Comparison of ENCODE assay signal across 8 cellular contexts in genomic region chr9:21812945-21813568, GRCh38. TPM values are rescaled to one million over a fixed set of nuclear protein-coding genes. Genes with fewer than 3 reads are reported as not detected.
DNase-seq lines count a peak whose midpoint lies in the region; ATAC-seq and TF ChIP-seq lines count a peak whose summit lies in the region.

No MANE protein-coding gene starts in this region.

- 52 to 66% methylated on average over 5 of the region's 5 CpGs for WGBS in lung, 2 donors

- H3K9me3 ChIP-seq in lung (ENCODE audit: control insufficient read depth in 2 of 2, insufficient read depth in 1 of 2, low read length in 1 of 2) = no peaks in the 10 kb centered on the region

- H3K4me1 ChIP-seq in lung (ENCODE audit: control insufficient read depth in 2 of 2, insufficient read depth in 2 of 2, low read length in 2 of 2) = peaks cover 5 to 7% of the 10 kb centered on the region in 2 donors

- peak; percentile 69 to 71 for DNase-seq in NCI-H2081 (lab: John Stamatoyannopoulos, UW)
- no peak for DNase-seq in NCI-H2081 treated with DMSO at 0.1 percent for 48 hours (lab: John Stamatoyannopoulos, UW)
- peak; percentile 83 for DNase-seq in NCI-H2107 treated with DMSO at 0.1 percent for 48 hours (lab: John Stamatoyannopoulos, UW; ENCODE audit: unreplicated experiment)
- peak; percentile 80 for DNase-seq in activated CD4-positive, alpha-beta T cell treated with anti-CD3 and anti-CD28 coated beads for 36 hours
- DNase-seq in dorsolateral prefrontal cortex = peak in 9 of 10 donors; percentile 18 to 81 (median 69)
- peak; percentile 67 for DNase-seq in lung (ENCODE audit: low spot score)
- DNase-seq in stimulated activated CD8-positive, alpha-beta memory T cell treated with anti-CD3 and anti-CD28 coated beads, Interleukin-15, amount 100 ng/mL, for 24 hours (ENCODE audit: low read depth) = peak; percentile 35

- no peak overlapping the region for H3K4me3 Mint-ChIP-seq in activated CD4-positive, alpha-beta T cell treated with anti-CD3 and anti-CD28 coated beads for 36 hours

- no peaks in the 10 kb centered on the region for H3K9me3 Mint-ChIP-seq in activated CD4-positive, alpha-beta T cell treated with anti-CD3 and anti-CD28 coated beads for 36 hours (ENCODE audit: low read depth)

- peaks cover 53% of the 10 kb centered on the region for H3K4me1 Mint-ChIP-seq in activated CD4-positive, alpha-beta T cell treated with anti-CD3 and anti-CD28 coated beads for 36 hours

- H3K27ac Mint-ChIP-seq in activated CD4-positive, alpha-beta T cell treated with anti-CD3 and anti-CD28 coated beads for 36 hours = peak overlapping the region; percentile 55

- intact Hi-C loops in activated CD4-positive, alpha-beta T cell treated with anti-CD3 and anti-CD28 coated beads for 36 hours (cut with DNase I, micrococcal nuclease) = loop anchor here (1.0 kb wide), 7 partner anchors 152 to 639 kb away; no protein-coding TSS in a partner anchor
- intact Hi-C loops in dorsolateral prefrontal cortex (cut with DNase I) = loop anchor here (2.0 to 10.0 kb wide), 5 partner anchors 194 to 642 kb away; partner anchors contain the start of gene CDKN2B (in 1 of the 2)

- peak; percentile 58 for ATAC-seq in HG02763 (IDR thresholded peaks at IDR 0.05; ENCODE audit: unreplicated experiment)
- ATAC-seq in activated CD4-positive, alpha-beta T cell treated with anti-CD3 and anti-CD28 coated beads for 36 hours = peak; percentile 35
- peak; percentile 78 for ATAC-seq in lung (ENCODE audit: insufficient read depth, low FRiP score)

- peak overlapping the region in 27 of 59 donors; percentile 1 to 72 (median 24) for H3K27ac ChIP-seq in dorsolateral prefrontal cortex
- peak overlapping the region in 1 of 2 donors; percentile 28 for H3K27ac ChIP-seq in lung (ENCODE audit: low read depth in 1 of 2, low read length in 1 of 2)

- POLR2A ChIA-PET in activated CD4-positive, alpha-beta T cell treated with anti-CD3 and anti-CD28 coated beads for 36 hours (lab: Charles Lee) = no interaction called here

- H3K36me3 ChIP-seq in lung (ENCODE audit: control insufficient read depth in 2 of 2, insufficient read depth in 2 of 2, low read length in 2 of 2) = peaks cover 12 to 13% of the 10 kb centered on the region in 2 donors

- H3K4me3 ChIP-seq in dorsolateral prefrontal cortex (peak overlapping the region in 19 of 59 donors; percentile 4 to 50 (median 21)), lung (no peak overlapping the region)

- H3K36me3 Mint-ChIP-seq in activated CD4-positive, alpha-beta T cell treated with anti-CD3 and anti-CD28 coated beads for 36 hours (ENCODE audit: low read depth) = peaks cover 56% of the 10 kb centered on the region

- H3K27me3 Mint-ChIP-seq in activated CD4-positive, alpha-beta T cell treated with anti-CD3 and anti-CD28 coated beads for 36 hours = no peaks in the 10 kb centered on the region

- CTCF ChIA-PET in activated CD4-positive, alpha-beta T cell treated with anti-CD3 and anti-CD28 coated beads for 36 hours (lab: Charles Lee) = interaction anchor here (0.6 to 5.1 kb wide), 40 partner anchors 8 to 639 kb away, joined by 3 to 44 read pairs (median 4); partner anchors contain the start of genes CDKN2A, CDKN2B, CDKN2B-AS1 and MTAP

- H3K27me3 ChIP-seq in dorsolateral prefrontal cortex (no peaks in the 10 kb centered on the region), lung (ENCODE audit: control insufficient read depth, insufficient read depth) (no peaks in the 10 kb centered on the region)

- TF ChIP-seq CTCF in dorsolateral prefrontal cortex (IDR thresholded peaks at IDR 0.05 in 54 of 56, conservative IDR thresholded peaks at IDR 0.05 in 2 of 56; ENCODE audit: low read depth in 1 of 56, partially characterized antibody in 56 of 56) (peak; percentile 54 to 95 (median 89)), lung (IDR thresholded peaks at IDR 0.05; ENCODE audit: control extremely low read depth, extremely low read depth) (peak; percentile 87)

RNA-seq across cellular contexts. Expression of gene MTAP, which starts 10.6 kb away (rescaled TPM):
- 10 to 100 TPM; 59.6 to 77.0 TPM for total RNA-seq in activated CD4-positive, alpha-beta T cell treated with anti-CD3 and anti-CD28 coated beads for 36 hours
- total RNA-seq in dorsolateral prefrontal cortex (10 to 100 TPM; 15.1 to 48.5 (median 26.3) TPM), lung (10 to 100 TPM; 26.4 to 31.5 TPM)
- 10 to 100 TPM in 1 of 2 donors, 1 to 10 TPM in 1; 10.0 to 11.1 TPM for polyA plus RNA-seq in lung
